18 cellular contexts compared by ENCODE assay signal in the genomic region with DNA sequence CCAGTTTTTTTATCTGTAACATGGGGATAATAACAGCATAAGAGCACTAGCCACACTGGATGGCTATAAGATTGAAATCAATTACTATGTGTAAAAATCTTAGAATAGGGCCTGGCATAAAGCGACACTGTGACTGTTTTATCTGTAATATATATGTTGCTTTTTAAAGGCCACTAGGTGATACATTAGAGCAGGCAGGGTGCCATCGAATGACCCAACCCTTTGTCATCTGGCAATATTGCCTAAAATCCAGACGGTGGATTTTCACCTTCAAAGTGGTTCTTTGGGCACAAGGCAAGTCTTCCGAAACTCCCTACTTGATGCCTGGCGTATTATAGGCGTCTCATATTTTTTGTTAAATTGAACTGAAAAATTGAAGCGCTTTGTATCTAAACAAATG.
"Had no signal": no experiment of that assay in that cellular context is flagged by ENCODE, and none has a peak within 500 bp of the region (broad histone marks: within the 10 kb centered on the region; RNA-seq: fewer than 3 reads in every experiment).

No MANE protein-coding gene starts in this region.

- H3K36me3 Mint-ChIP-seq: immature natural killer cell, naive B cell had no signal

- H3K36me3 ChIP-seq: esophagus squamous epithelium, prostate gland, right atrium auricular region had no signal

- H3K27me3 ChIP-seq: right atrium auricular region had no signal

- H3K4me3 ChIP-seq: esophagus squamous epithelium, mucosa of descending colon, prostate gland, right atrium auricular region had no signal

- H3K9me3 Mint-ChIP-seq: immature natural killer cell, naive B cell had no signal

- H3K4me1 Mint-ChIP-seq: naive B cell had no signal

- DNase-seq: amniotic stem cell; dermis blood vessel endothelial cell; effector memory CD4-positive, alpha-beta T cell; esophagus squamous epithelium; immature natural killer cell; left ventricle myocardium superior; mesenchymal stem cell; mucosa of descending colon; naive B cell; SK-N-SH; stimulated activated CD4-positive, alpha-beta T cell treated with anti-CD3 and anti-CD28 coated beads, Interleukin-12 subunit alpha, Interleukin-12 subunit beta, amount 100 ng/mL, for 4 hours; stimulated activated CD4-positive, alpha-beta T cell treated with anti-CD3 and anti-CD28 coated beads, Interleukin-1b, Interleukin-23, amount 100 ng/mL, for 48 hours; stimulated activated CD8-positive, alpha-beta memory T cell treated with anti-CD3 and anti-CD28 coated beads, Interleukin-4, amount 100 ng/mL, for 48 hours; stimulated activated naive CD4-positive, alpha-beta T cell treated with Interleukin-2 at 50 U/mL for 16 hours; T-helper 9 cell; trophoblast cell had no signal

- H3K27ac ChIP-seq: esophagus squamous epithelium, prostate gland, right atrium auricular region had no signal

- ATAC-seq: left ventricle myocardium superior, mucosa of descending colon had no signal

- H3K9me3 ChIP-seq: esophagus squamous epithelium, mucosa of descending colon, prostate gland, right atrium auricular region, SK-N-SH had no signal

- H3K4me1 ChIP-seq: esophagus squamous epithelium, prostate gland, right atrium auricular region had no signal

- H3K4me3 Mint-ChIP-seq: immature natural killer cell, naive B cell had no signal
